ENCODE assay signal across 11 cellular contexts in genomic region chr3:152330565-152330964, GRCh38.
DNase-seq lines count a peak whose midpoint lies in the region; ATAC-seq, FAIRE-seq and TF ChIP-seq lines count a peak whose summit lies in the region.
"Had no signal": no experiment of that assay in that cellular context is flagged by ENCODE, and none has a peak within 500 bp of the region (broad histone marks: within the 10 kb centered on the region; RNA-seq: fewer than 3 reads in every experiment).

No MANE protein-coding gene starts in this region.

- H3K27me3 ChIP-seq in K562 (ENCODE audit: control insufficient read depth in 2 of 2, insufficient read depth in 2 of 2, low read length in 2 of 2): no peaks in the 10 kb centered on the region
- H3K27me3 ChIP-seq in transverse colon: no peaks in the 10 kb centered on the region
- H3K27me3 ChIP-seq: testis had no signal

- BruUV-seq in K562 (replicated peaks; lab: Mats Ljungman, UMichigan): no TSS peak

- no peak for ATAC-seq in activated CD8-positive, alpha-beta T cell treated with anti-CD3 and anti-CD28 coated beads for 36 hours
- no peak for ATAC-seq in activated CD8-positive, alpha-beta T cell treated with anti-CD3 and anti-CD28 coated beads, Interleukin-2, amount 10 ng/mL, durations not matched to agents 7 days and 5 days
- ATAC-seq in K562 (peak; percentile 79), memory B cell (ENCODE audit: low read depth) (no peak), HG03342 (IDR thresholded peaks at IDR 0.05; ENCODE audit: unreplicated experiment) (no peak)

- H3K36me3 ChIP-seq in K562 (ENCODE audit: control insufficient read depth, insufficient read depth, low read length): peaks cover 67% of the 10 kb centered on the region
- no peaks in the 10 kb centered on the region for H3K36me3 ChIP-seq in transverse colon

- no peak for TF ChIP-seq CTCF in activated CD8-positive, alpha-beta T cell treated with anti-CD3 and anti-CD28 coated beads for 36 hours (IDR thresholded peaks at IDR 0.05)
- no peak for TF ChIP-seq CTCF in K562 (IDR thresholded peaks at IDR 0.05 in 2 of 3, conservative IDR thresholded peaks at IDR 0.05 in 1 of 3; ENCODE audit: insufficient read depth in 2 of 3, low read depth in 1 of 3, low read length in 3 of 3)
- no peak for TF ChIP-seq CTCF in transverse colon (IDR thresholded peaks at IDR 0.05)

- H3K9me3 ChIP-seq in K562 (replicated peaks; ENCODE audit: control insufficient read depth, insufficient read depth, low read depth, low read length) (peaks cover 2% of the 10 kb centered on the region; the same call in 1 of the 2 replicates), transverse colon (no peaks in the 10 kb centered on the region)
- H3K9me3 ChIP-seq: testis had no signal

- H3K27ac Mint-ChIP-seq in activated CD8-positive, alpha-beta T cell treated with anti-CD3 and anti-CD28 coated beads for 36 hours: peak overlapping the region; percentile 87
- no peak overlapping the region for H3K27ac Mint-ChIP-seq in activated CD8-positive, alpha-beta T cell treated with anti-CD3 and anti-CD28 coated beads, Interleukin-2, amount 10 ng/mL, durations not matched to agents 7 days and 5 days
- peak overlapping the region; percentile 58 for H3K27ac Mint-ChIP-seq in memory B cell

- intact Hi-C loops in activated CD8-positive, alpha-beta T cell treated with anti-CD3 and anti-CD28 coated beads for 36 hours (cut with micrococcal nuclease): no loop called here
- intact Hi-C loops in K562 (cut with micrococcal nuclease): no loop called here
- intact Hi-C loops in transverse colon (cut with DNase I; ENCODE audit: low total_unique reads): no loop called here

- DNase-seq in activated CD8-positive, alpha-beta T cell treated with anti-CD3 and anti-CD28 coated beads for 36 hours: no peak
- no peak for DNase-seq in activated CD8-positive, alpha-beta T cell treated with anti-CD3 and anti-CD28 coated beads, Interleukin-2, amount 10 ng/mL, durations not matched to agents 7 days and 5 days
- peak in 2 of 4 experiments; percentile 44 to 75 for DNase-seq in K562 (ENCODE audit: extremely low read depth in 1 of 4, low spot score in 3 of 4)
- no peak for DNase-seq in memory B cell (ENCODE audit: low spot score in 2 of 2)
- DNase-seq in transverse colon: no peak
- no peak for DNase-seq in cerebellar cortex (ENCODE audit: low spot score)
- DNase-seq in epidermal melanocyte (ENCODE audit: insufficient read length, low spot score): no peak
- DNase-seq: nucleus accumbens, testis had no signal

- peak; percentile 93; the same call in 1 of the 2 replicates for TF ChIP-seq EP300 in K562 (IDR thresholded peaks at IDR 0.05; ENCODE audit: low read length)
- TF ChIP-seq EP300 in transverse colon (IDR thresholded peaks at IDR 0.05; ENCODE audit: low read depth): no peak

- in situ Hi-C loops in K562 (cut with MboI) (no loop called here), transverse colon (cut with MboI; ENCODE audit: low pct_ligation_motif_present in 1 of 4, low pct_unique_long_range_greater_than_20kb in 1 of 4, low sequenced_read_pairs in 3 of 4) (no loop called here)

- WGBS in K562 (ENCODE audit: insufficient coverage, low coverage, missing lambda C conversion rate): 0% methylated on average over 1 of the region's 1 CpG
- WGBS in transverse colon (ENCODE audit: low coverage in 1 of 2), 2 donors: 50% methylated on average over 1 of the region's 1 CpG

- FAIRE-seq in K562 (lab: Jason Lieb, UNC): peak; percentile 6
- FAIRE-seq: TTC549 had no signal

- TF ChIP-seq RAD21 in K562 (CRISPR knock-in tag; conservative IDR thresholded peaks at IDR 0.05 in 1 of 2, IDR thresholded peaks at IDR 0.05 in 1 of 2): no peak

- no peaks in the 10 kb centered on the region for H3K27me3 Mint-ChIP-seq in activated CD8-positive, alpha-beta T cell treated with anti-CD3 and anti-CD28 coated beads for 36 hours
- no peaks in the 10 kb centered on the region for H3K27me3 Mint-ChIP-seq in activated CD8-positive, alpha-beta T cell treated with anti-CD3 and anti-CD28 coated beads, Interleukin-2, amount 10 ng/mL, durations not matched to agents 7 days and 5 days (ENCODE audit: low read depth)
- no peaks in the 10 kb centered on the region for H3K27me3 Mint-ChIP-seq in memory B cell

- H3K4me1 ChIP-seq in K562 (replicated peaks in 1 of 2; ENCODE audit: control insufficient read depth in 2 of 2, insufficient read depth in 2 of 2, low read length in 2 of 2) (peaks cover 22 to 34% of the 10 kb centered on the region in 2 experiments), transverse colon (peaks cover 22 to 85% (median 40%) of the 10 kb centered on the region in 4 donors)

- H3K4me2 ChIP-seq in K562 (ENCODE audit: insufficient read depth, low read length): peak overlapping the region; percentile 56

- peak overlapping the region in 1 of 2 experiments; percentile 40; a peak in 2 of 4 replicates for H3K9ac ChIP-seq in K562 (ENCODE audit: insufficient read depth in 1 of 2, low read depth in 2 of 2, low read length in 2 of 2)

- CTCF ChIA-PET in activated CD8-positive, alpha-beta T cell treated with anti-CD3 and anti-CD28 coated beads for 36 hours (lab: Charles Lee): interaction anchor here (1.4 to 2.4 kb wide), 2 partner anchors 15 to 151 kb away, joined by 3 to 7 read pairs; no protein-coding TSS in a partner anchor
- CTCF ChIA-PET in activated CD8-positive, alpha-beta T cell treated with anti-CD3 and anti-CD28 coated beads, Interleukin-2, amount 10 ng/mL, durations not matched to agents 7 days and 5 days (lab: Charles Lee): no interaction called here
- CTCF ChIA-PET in K562 (lab: Yijun Ruan, JAX; ENCODE audit: low intra/inter-chr PET ratio): no interaction called here

- peaks cover 2% of the 10 kb centered on the region for H3K9me3 Mint-ChIP-seq in activated CD8-positive, alpha-beta T cell treated with anti-CD3 and anti-CD28 coated beads for 36 hours
- H3K9me3 Mint-ChIP-seq in activated CD8-positive, alpha-beta T cell treated with anti-CD3 and anti-CD28 coated beads, Interleukin-2, amount 10 ng/mL, durations not matched to agents 7 days and 5 days (ENCODE audit: insufficient read depth): no peaks in the 10 kb centered on the region
- peaks cover 1% of the 10 kb centered on the region for H3K9me3 Mint-ChIP-seq in memory B cell

- peaks cover 99% of the 10 kb centered on the region for H3K79me2 ChIP-seq in K562 (ENCODE audit: control insufficient read depth, insufficient read depth, low read length)

- H3K27ac ChIP-seq in K562 (ENCODE audit: extremely low read depth, low read depth, low read length) (peak overlapping the region; percentile 83), transverse colon (peak overlapping the region; percentile 55 to 74 (median 68))

- TF ChIP-seq POLR2A in K562 (conservative IDR thresholded peaks at IDR 0.05) (no peak), transverse colon (IDR thresholded peaks at IDR 0.05) (no peak)

- H3K9me1 ChIP-seq in K562 (ENCODE audit: control insufficient read depth, insufficient read depth, low read length): no peaks in the 10 kb centered on the region

- POLR2A ChIA-PET in activated CD8-positive, alpha-beta T cell treated with anti-CD3 and anti-CD28 coated beads for 36 hours (lab: Charles Lee): no interaction called here
- POLR2A ChIA-PET in activated CD8-positive, alpha-beta T cell treated with anti-CD3 and anti-CD28 coated beads, Interleukin-2, amount 10 ng/mL, durations not matched to agents 7 days and 5 days (lab: Charles Lee): no interaction called here
- POLR2A ChIA-PET in K562 (lab: Yijun Ruan, JAX): no interaction called here

- peaks cover 8% of the 10 kb centered on the region; the same call in 1 of the 2 replicates for H4K20me1 ChIP-seq in K562 (replicated peaks; ENCODE audit: control insufficient read depth, insufficient read depth, low read length)

- no peak overlapping the region for H2AFZ ChIP-seq in K562 (ENCODE audit: low read depth, low read length)

- peaks cover 88% of the 10 kb centered on the region for H3K4me1 Mint-ChIP-seq in activated CD8-positive, alpha-beta T cell treated with anti-CD3 and anti-CD28 coated beads for 36 hours (ENCODE audit: low read depth)
- H3K4me1 Mint-ChIP-seq in activated CD8-positive, alpha-beta T cell treated with anti-CD3 and anti-CD28 coated beads, Interleukin-2, amount 10 ng/mL, durations not matched to agents 7 days and 5 days (ENCODE audit: low read depth): peaks cover 72% of the 10 kb centered on the region
- peaks cover 47% of the 10 kb centered on the region for H3K4me1 Mint-ChIP-seq in memory B cell

- H3K36me3 Mint-ChIP-seq in activated CD8-positive, alpha-beta T cell treated with anti-CD3 and anti-CD28 coated beads for 36 hours (ENCODE audit: low read depth): peaks cover 54% of the 10 kb centered on the region
- H3K36me3 Mint-ChIP-seq in activated CD8-positive, alpha-beta T cell treated with anti-CD3 and anti-CD28 coated beads, Interleukin-2, amount 10 ng/mL, durations not matched to agents 7 days and 5 days (ENCODE audit: low read depth): peaks cover 71% of the 10 kb centered on the region
- H3K36me3 Mint-ChIP-seq in memory B cell: peaks cover 18% of the 10 kb centered on the region

- no peak overlapping the region for H3K4me3 Mint-ChIP-seq in activated CD8-positive, alpha-beta T cell treated with anti-CD3 and anti-CD28 coated beads for 36 hours
- no peak overlapping the region for H3K4me3 Mint-ChIP-seq in activated CD8-positive, alpha-beta T cell treated with anti-CD3 and anti-CD28 coated beads, Interleukin-2, amount 10 ng/mL, durations not matched to agents 7 days and 5 days
- H3K4me3 Mint-ChIP-seq in memory B cell: no peak overlapping the region

- H3K4me3 ChIP-seq in K562 (no peak overlapping the region), transverse colon (no peak overlapping the region)
- H3K4me3 ChIP-seq: testis had no signal

TF ChIP-seq in K562, 482 proteins besides CTCF, POLR2A, EP300 and RAD21 (continues in another document):
- TF ChIP-seq POLR2B (IDR thresholded peaks at IDR 0.05; ENCODE audit: low read depth, partially characterized antibody): no peak
- no peak for TF ChIP-seq HMG20A (CRISPR knock-in tag; conservative IDR thresholded peaks at IDR 0.05)
- peak; percentile 70; the same call in 1 of the 2 replicates for TF ChIP-seq GATAD2B (IDR thresholded peaks at IDR 0.05; ENCODE audit: borderline replicate concordance)
- peak; percentile 48; the same call in 1 of the 2 replicates for TF ChIP-seq SMARCC2 (IDR thresholded peaks at IDR 0.05; ENCODE audit: low read depth)
- no peak for TF ChIP-seq ZZZ3 (IDR thresholded peaks at IDR 0.05)
- TF ChIP-seq TEAD4 (IDR thresholded peaks at IDR 0.05; ENCODE audit: low read length): peak; percentile 82
- TF ChIP-seq TEAD4 (CRISPR knock-in tag; IDR thresholded peaks at IDR 0.05; ENCODE audit: borderline replicate concordance): no peak
- peak in 1 of 2 experiments; percentile 8; a peak in 1 of 4 replicates for TF ChIP-seq NONO (IDR thresholded peaks at IDR 0.05; ENCODE audit: low read depth in 2 of 2, low read length in 1 of 2)
- TF ChIP-seq RBM22 (IDR thresholded peaks at IDR 0.05; ENCODE audit: low read depth, low read length, poor library complexity, severe bottlenecking): no peak
